Comparison of ENCODE assay signal across 11 cellular contexts in the genomic region with DNA sequence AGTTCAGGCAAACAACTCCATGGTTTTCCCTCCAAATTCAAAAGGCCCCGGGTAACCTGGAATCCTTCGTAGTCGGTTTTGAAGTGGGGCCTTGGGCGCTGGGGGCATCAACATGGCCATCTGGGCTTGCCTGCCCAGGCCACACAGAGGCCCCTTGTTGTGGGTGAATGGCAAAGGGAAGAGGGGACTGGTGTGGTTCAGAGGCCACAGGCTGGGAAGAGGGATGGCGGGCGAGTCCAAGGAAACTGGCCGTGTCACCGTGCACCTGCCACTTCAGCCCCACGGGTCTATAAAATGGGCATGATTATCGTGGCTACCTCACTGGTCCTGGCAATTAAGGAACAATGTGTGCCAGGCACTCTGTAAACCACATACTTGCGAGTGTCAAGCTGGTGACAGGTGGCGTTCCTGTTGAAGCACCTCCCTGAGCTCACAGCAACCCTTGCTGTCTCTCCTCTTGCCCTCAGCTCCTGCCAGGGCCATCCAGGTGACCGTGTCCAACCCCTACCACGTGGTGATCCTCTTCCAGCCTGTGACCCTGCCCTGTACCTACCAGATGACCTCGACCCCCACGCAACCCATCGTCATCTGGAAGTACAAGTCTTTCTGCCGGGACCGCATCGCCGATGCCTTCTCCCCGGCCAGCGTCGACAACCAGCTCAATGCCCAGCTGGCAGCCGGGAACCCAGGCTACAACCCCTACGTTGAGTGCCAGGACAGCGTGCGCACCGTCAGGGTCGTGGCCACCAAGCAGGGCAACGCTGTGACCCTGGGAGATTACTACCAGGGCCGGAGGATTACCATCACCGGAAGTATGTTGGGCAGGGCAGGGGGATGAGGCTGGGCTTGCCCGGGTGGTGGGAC. TPM values are rescaled to one million over a fixed set of nuclear protein-coding genes. Genes with fewer than 3 reads are reported as not detected.
DNase-seq lines count a peak whose midpoint lies in the region; ATAC-seq and TF ChIP-seq lines count a peak whose summit lies in the region.
"Had no signal": no experiment of that assay in that cellular context is flagged by ENCODE, and none has a peak within 500 bp of the region (broad histone marks: within the 10 kb centered on the region; RNA-seq: fewer than 3 reads in every experiment).

No MANE protein-coding gene starts in this region.

- peaks cover 3% of the 10 kb centered on the region for H3K79me2 ChIP-seq in parathyroid adenoma

- BruUV-seq in Panc1 (replicated peaks; lab: Mats Ljungman, UMichigan): no TSS peak

- H2AFZ ChIP-seq in parathyroid adenoma: no peak overlapping the region

- TF ChIP-seq CTCF in Panc1 (IDR thresholded peaks at IDR 0.05) (no peak), parathyroid adenoma (IDR thresholded peaks at IDR 0.05) (no peak), HFFc6 (IDR thresholded peaks at IDR 0.05) (no peak)

- POLR2A ChIA-PET in Panc1 (lab: Charles Lee): no interaction called here

- no peak overlapping the region for H3K9ac ChIP-seq in parathyroid adenoma

- CTCF ChIA-PET in Panc1 (lab: Charles Lee): no interaction called here

- peak overlapping the region; percentile 64 for H3K4me3 ChIP-seq in GM08714 (ENCODE audit: low read length)
- peak overlapping the region; percentile 73 to 78 for H3K4me3 ChIP-seq in Panc1 (ENCODE audit: low read depth in 2 of 2, low read length in 2 of 2)
- H3K4me3 ChIP-seq in esophagus (ENCODE audit: low read depth in 1 of 2, low read length in 2 of 2): peak overlapping the region; percentile 80 to 83
- H3K4me3 ChIP-seq in parathyroid adenoma (ENCODE audit: low read depth, low read length): peak overlapping the region; percentile 86

- DNase-seq in Panc1 (ENCODE audit: low read depth, low spot score) (no peak), HFFc6 (no peak), A172 (ENCODE audit: low spot score) (no peak), C1 segment of cervical spinal cord (lab: John Stamatoyannopoulos, UW) (no peak), erythroblast (lab: John Stamatoyannopoulos, UW) (no peak)
- DNase-seq: SHP77 treated with DMSO at 0.1 percent for 48 hours had no signal

- H3K4me1 ChIP-seq in Panc1 (ENCODE audit: control insufficient read depth, insufficient read depth, low read length) (peaks cover 4% of the 10 kb centered on the region; the same call in 1 of the 2 replicates), esophagus (ENCODE audit: control insufficient read depth in 2 of 2, insufficient read depth in 2 of 2, low read length in 1 of 2) (peaks cover 2 to 9% of the 10 kb centered on the region in 2 donors), parathyroid adenoma (no peaks in the 10 kb centered on the region)

- peaks cover 5% of the 10 kb centered on the region; the same call in 1 of the 2 replicates for H3K36me3 Mint-ChIP-seq in HFFc6 (ENCODE audit: low read depth)

- H3K27me3 Mint-ChIP-seq in HFFc6 (ENCODE audit: insufficient read depth): peaks cover 36% of the 10 kb centered on the region

- peak overlapping the region; percentile 85 for H3K27ac ChIP-seq in Panc1 (ENCODE audit: low read length)
- no peak overlapping the region for H3K27ac ChIP-seq in esophagus (ENCODE audit: low read depth in 2 of 2, low read length in 1 of 2)
- H3K27ac ChIP-seq in parathyroid adenoma: no peak overlapping the region
- H3K27ac ChIP-seq: HL-60 had no signal

- intact Hi-C loops in Panc1 (cut with micrococcal nuclease; ENCODE audit: unreplicated experiment): no loop called here

- 76 to 82% methylated on average over 34 of the region's 34 CpGs for WGBS in esophagus, 2 donors

- no peak for TF ChIP-seq POLR2A in erythroblast (IDR thresholded peaks at IDR 0.05; ENCODE audit: low read length)

- H3K36me3 ChIP-seq in Panc1 (ENCODE audit: control insufficient read depth, insufficient read depth, low read length): no peaks in the 10 kb centered on the region; the same call in 1 of the 2 replicates
- peaks cover 0 to 15% of the 10 kb centered on the region in 2 donors for H3K36me3 ChIP-seq in esophagus (ENCODE audit: control insufficient read depth in 2 of 2, insufficient read depth in 2 of 2, low read length in 1 of 2)
- no peaks in the 10 kb centered on the region for H3K36me3 ChIP-seq in parathyroid adenoma (ENCODE audit: control insufficient read depth, insufficient read depth, low read length)

- no peak for ATAC-seq in Panc1

- H3K4me3 Mint-ChIP-seq in HFFc6: no peak overlapping the region

- H3K9me3 Mint-ChIP-seq in HFFc6: no peaks in the 10 kb centered on the region; the same call in 1 of the 2 replicates

- H3K4me1 Mint-ChIP-seq in HFFc6 (ENCODE audit: low read depth): no peaks in the 10 kb centered on the region

- in situ Hi-C loops in Panc1 (cut with HindIII; ENCODE audit: low pct_unique_long_range_greater_than_20kb, low sequenced_read_pairs): no loop called here

- H3K27ac Mint-ChIP-seq in HFFc6: no peak overlapping the region

- H3K9me3 ChIP-seq in Panc1 (ENCODE audit: control insufficient read depth, insufficient read depth, low read depth, low read length) (no peaks in the 10 kb centered on the region), esophagus (ENCODE audit: control insufficient read depth in 2 of 2, insufficient read depth in 1 of 2, low read depth in 1 of 2, low read length in 1 of 2) (no peaks in the 10 kb centered on the region), parathyroid adenoma (ENCODE audit: control insufficient read depth, low read length) (no peaks in the 10 kb centered on the region)

- peak overlapping the region; percentile 79 for H3K4me2 ChIP-seq in parathyroid adenoma (ENCODE audit: low read length)

- H3K27me3 ChIP-seq in Panc1 (ENCODE audit: control insufficient read depth, insufficient read depth, low read length): peaks cover 7% of the 10 kb centered on the region; the same call in 1 of the 2 replicates
- H3K27me3 ChIP-seq in esophagus (ENCODE audit: control insufficient read depth in 1 of 2, insufficient read depth in 2 of 2, low read length in 2 of 2): no peaks in the 10 kb centered on the region
- no peaks in the 10 kb centered on the region for H3K27me3 ChIP-seq in parathyroid adenoma (ENCODE audit: control insufficient read depth, insufficient read depth, low read length)

RNA-seq across cellular contexts. Expression of gene LSR, which starts 1.3 kb away (rescaled TPM):
- 64.7 TPM for total RNA-seq in Panc1 (2021; ENCODE audit: unreplicated experiment)
- 124 TPM for polyA plus RNA-seq in Panc1 (2012; ENCODE audit: insufficient read length)
- 10 to 100 TPM; 39.0 to 63.5 TPM for polyA plus RNA-seq in esophagus
- total RNA-seq in HFFc6 (2021; fragmentation: NEBNext Ultra II Directional; extraction: Animal tissue kit (Norgen Biotek cat#: 25700)): 1 to 10 TPM; 1.7 to 3.3 (median 2.3) TPM
- total RNA-seq in A172 (2014; rRNA removed; shearing (Covaris generic)): 0.69 and 1.1 TPM in 2 replicates

RNA-seq across cellular contexts. Expression of gene USF2, which starts 18.7 kb away (rescaled TPM):
- 121 TPM for total RNA-seq in Panc1 (2021; ENCODE audit: unreplicated experiment)
- 261 TPM for polyA plus RNA-seq in Panc1 (2012; ENCODE audit: insufficient read length)
- 10 to 100 TPM; 74.7 to 97.6 TPM for polyA plus RNA-seq in esophagus
- total RNA-seq in HFFc6 (2021; fragmentation: NEBNext Ultra II Directional; extraction: Animal tissue kit (Norgen Biotek cat#: 25700)): 10 to 100 TPM; 66.0 to 78.1 (median 71.4) TPM
- total RNA-seq in A172 (2014; rRNA removed; shearing (Covaris generic)): 53.5 and 54.2 TPM in 2 replicates

RNA-seq across cellular contexts. Expression of gene FAM187B, which starts 21.5 kb away (rescaled TPM):
- total RNA-seq in Panc1 (2021; ENCODE audit: unreplicated experiment): not detected
- not detected for polyA plus RNA-seq in Panc1 (2012; ENCODE audit: insufficient read length)
- polyA plus RNA-seq in esophagus: under 1 TPM in 1 of 2 donors, not detected in 1; 0.08 TPM
- not detected for total RNA-seq in HFFc6 (2021; fragmentation: NEBNext Ultra II Directional; extraction: Animal tissue kit (Norgen Biotek cat#: 25700))
- total RNA-seq in A172 (2014; rRNA removed; shearing (Covaris generic)): not detected in 2 replicates
- total RNA-seq: renal cortical epithelial cell had no signal

RNA-seq across cellular contexts. Expression of gene HAMP, which starts 32.2 kb away (rescaled TPM):
- total RNA-seq in Panc1 (2021; ENCODE audit: unreplicated experiment): 0.31 TPM
- not detected for polyA plus RNA-seq in Panc1 (2012; ENCODE audit: insufficient read length)
- polyA plus RNA-seq in esophagus: under 1 TPM in 1 of 2 donors, not detected in 1; 0.08 TPM
- not detected for total RNA-seq in HFFc6 (2021; fragmentation: NEBNext Ultra II Directional; extraction: Animal tissue kit (Norgen Biotek cat#: 25700))
- not detected in 2 replicates for total RNA-seq in A172 (2014; rRNA removed; shearing (Covaris generic))

RNA-seq across cellular contexts. Expression of gene MAG, which starts 41.9 kb away (rescaled TPM):
- total RNA-seq in Panc1 (2021; ENCODE audit: unreplicated experiment): not detected
- not detected for polyA plus RNA-seq in Panc1 (2012; ENCODE audit: insufficient read length)
- polyA plus RNA-seq in esophagus: not detected
- not detected for total RNA-seq in HFFc6 (2021; fragmentation: NEBNext Ultra II Directional; extraction: Animal tissue kit (Norgen Biotek cat#: 25700))
- not detected in 2 replicates for total RNA-seq in A172 (2014; rRNA removed; shearing (Covaris generic))
- total RNA-seq: renal cortical epithelial cell had no signal

Comparison
In these comparisons a context has a peak if more than half of its experiments do, and no peak if none do; other contexts are left out.
1. RNA of gene LSR, which starts 1.3 kb away (total RNA-seq): 64.7 TPM in Panc1 (single experiment); 1.7 to 3.3 TPM in HFFc6 and 0.69 to 1.1 TPM in A172; every median in the first group is over 10 times any median in the second.
2. Peak in every context shown above with its lines, with median percentiles within 50 percentile points of each other: H3K4me3 ChIP-seq.